27 cellular contexts compared by ENCODE assay signal in the genomic region with DNA sequence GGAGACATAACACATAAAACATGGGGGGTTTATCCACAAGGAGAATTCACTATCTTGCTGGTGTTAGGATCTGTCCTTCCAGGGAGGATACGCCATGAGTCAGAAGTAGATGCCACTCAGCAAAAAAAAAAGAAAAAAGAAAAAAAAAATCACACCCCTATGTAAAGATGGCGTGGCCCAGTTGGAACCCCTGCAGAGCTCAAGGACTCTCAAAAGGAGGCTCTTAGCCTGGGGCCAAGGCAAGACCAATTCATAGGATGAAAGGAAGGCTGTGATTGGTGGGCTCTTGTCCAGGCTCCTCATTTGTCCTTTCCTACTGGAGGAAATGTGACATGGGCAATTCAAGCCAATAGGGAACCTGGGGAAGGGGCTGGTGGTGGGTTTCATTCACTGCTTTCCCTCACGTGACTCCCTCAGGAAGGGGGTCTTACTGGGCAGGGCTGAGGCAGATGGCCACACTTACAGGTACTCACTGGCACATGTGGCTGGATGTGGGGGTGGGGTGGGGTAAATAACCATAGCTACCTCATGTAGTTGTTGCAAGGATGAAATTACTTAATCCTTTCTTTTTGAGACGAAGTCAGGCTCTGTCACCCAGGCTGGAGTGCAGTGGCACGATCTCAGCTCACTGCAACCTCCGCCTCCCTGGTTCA. TPM values are rescaled to one million over a fixed set of nuclear protein-coding genes. Genes with fewer than 3 reads are reported as not detected.
DNase-seq lines count a peak whose midpoint lies in the region; ATAC-seq and TF ChIP-seq lines count a peak whose summit lies in the region.
"Had no signal": no experiment of that assay in that cellular context is flagged by ENCODE, and none has a peak within 500 bp of the region (broad histone marks: within the 10 kb centered on the region; RNA-seq: fewer than 3 reads in every experiment).

No MANE protein-coding gene starts in this region.

- H3K27me3 Mint-ChIP-seq in neural crest cell (ENCODE audit: low read depth), result peaks cover 2% of the 10 kb centered on the region
- peaks cover 13% of the 10 kb centered on the region for H3K27me3 Mint-ChIP-seq in activated CD4-positive, alpha-beta T cell treated with anti-CD3 and anti-CD28 coated beads, Interleukin-2, amount 10 ng/mL, durations not matched to agents 24 days and 14 days
- H3K27me3 Mint-ChIP-seq: stimulated activated naive CD8-positive, alpha-beta T cell treated with anti-CD3 and anti-CD28 coated beads, Interleukin-15, Interleukin-2, amounts not matched to agents 100 ng/mL and 50 ng/mL, for 24 hours had no signal

- H3K4me3 Mint-ChIP-seq in neural crest cell, result no peak overlapping the region
- H3K4me3 Mint-ChIP-seq in activated CD4-positive, alpha-beta T cell treated with anti-CD3 and anti-CD28 coated beads, Interleukin-2, amount 10 ng/mL, durations not matched to agents 24 days and 14 days, result no peak overlapping the region
- H3K4me3 Mint-ChIP-seq: CD4-positive, alpha-beta memory T cell; immature natural killer cell; nephron; stimulated activated naive CD8-positive, alpha-beta T cell treated with anti-CD3 and anti-CD28 coated beads, Interleukin-15, Interleukin-2, amounts not matched to agents 100 ng/mL and 50 ng/mL, for 24 hours; T-helper 1 cell treated with Interleukin-12 subunit alpha and Interleukin-12 subunit beta and Interleukin-4 antibody, amounts not matched to agents 30 μg/mL and 1 μg/mL, for 36 hours had no signal

- TF ChIP-seq CTCF in neural crest cell (conservative IDR thresholded peaks at IDR 0.05), result no peak

- peaks cover 13% of the 10 kb centered on the region for H3K4me1 Mint-ChIP-seq in neural crest cell
- peaks cover 7% of the 10 kb centered on the region for H3K4me1 Mint-ChIP-seq in activated CD4-positive, alpha-beta T cell treated with anti-CD3 and anti-CD28 coated beads, Interleukin-2, amount 10 ng/mL, durations not matched to agents 24 days and 14 days

- H3K36me3 Mint-ChIP-seq in neural crest cell (ENCODE audit: low read depth), result no peaks in the 10 kb centered on the region
- no peaks in the 10 kb centered on the region for H3K36me3 Mint-ChIP-seq in activated CD4-positive, alpha-beta T cell treated with anti-CD3 and anti-CD28 coated beads, Interleukin-2, amount 10 ng/mL, durations not matched to agents 24 days and 14 days (ENCODE audit: low read depth)
- H3K36me3 Mint-ChIP-seq: CD4-positive, alpha-beta memory T cell; immature natural killer cell had no signal

- peak overlapping the region; percentile 21 for H3K27ac Mint-ChIP-seq in neural crest cell (ENCODE audit: unreplicated experiment)
- H3K27ac Mint-ChIP-seq in activated CD4-positive, alpha-beta T cell treated with anti-CD3 and anti-CD28 coated beads, Interleukin-2, amount 10 ng/mL, durations not matched to agents 24 days and 14 days, result no peak overlapping the region
- H3K27ac Mint-ChIP-seq: immature natural killer cell; stimulated activated naive CD8-positive, alpha-beta T cell treated with anti-CD3 and anti-CD28 coated beads, Interleukin-15, Interleukin-2, amounts not matched to agents 100 ng/mL and 50 ng/mL, for 24 hours; T-helper 1 cell treated with Interleukin-12 subunit alpha and Interleukin-12 subunit beta and Interleukin-4 antibody, amounts not matched to agents 30 μg/mL and 1 μg/mL, for 36 hours had no signal

- intact Hi-C loops in activated CD4-positive, alpha-beta T cell treated with anti-CD3 and anti-CD28 coated beads, Interleukin-2, amount 10 ng/mL, durations not matched to agents 24 days and 14 days (cut with micrococcal nuclease), result no loop called here

- DNase-seq in NCI-H1092 treated with DMSO at 0.1 percent for 48 hours (lab: John Stamatoyannopoulos, UW) (peak; percentile 7), NCI-H1092 (lab: John Stamatoyannopoulos, UW) (no peak), EH (ENCODE audit: low read depth) (peak; percentile 19), NCI-H524 (lab: John Stamatoyannopoulos, UW) (peak; percentile 55 to 75), neural crest cell (ENCODE audit: low read depth, low spot score) (no peak)
- DNase-seq in activated CD4-positive, alpha-beta T cell treated with anti-CD3 and anti-CD28 coated beads, Interleukin-2, amount 10 ng/mL, durations not matched to agents 24 days and 14 days, result no peak
- DNase-seq in activated naive CD4-positive, alpha-beta T cell (lab: John Stamatoyannopoulos, UW), result no peak
- DNase-seq: 8988T; activated CD4-positive, alpha-beta T cell treated with anti-CD3 and anti-CD28 coated beads for 1 hour; activated naive CD4-positive, alpha-beta T cell treated with Interleukin-2 at 50 U/mL for 16 hours; activated T-cell treated with anti-CD3 and anti-CD28 coated beads, Interleukin-2, amount 50 U/mL, for 48 hours; AML-193; amniotic stem cell; CD4-positive, alpha-beta memory T cell; DMS153; foreskin melanocyte; GM23248; immature natural killer cell; left ventricle myocardium inferior; MV-4-11; NCI-H187 treated with DMSO at 0.1 percent for 48 hours; sigmoid colon had no signal

- H3K9me3 Mint-ChIP-seq in neural crest cell, result peaks cover 2% of the 10 kb centered on the region
- H3K9me3 Mint-ChIP-seq in activated CD4-positive, alpha-beta T cell treated with anti-CD3 and anti-CD28 coated beads, Interleukin-2, amount 10 ng/mL, durations not matched to agents 24 days and 14 days, result no peaks in the 10 kb centered on the region
- H3K9me3 Mint-ChIP-seq: CD4-positive, alpha-beta memory T cell; immature natural killer cell; stimulated activated naive CD8-positive, alpha-beta T cell treated with anti-CD3 and anti-CD28 coated beads, Interleukin-15, Interleukin-2, amounts not matched to agents 100 ng/mL and 50 ng/mL, for 24 hours; T-helper 1 cell treated with Interleukin-12 subunit alpha and Interleukin-12 subunit beta and Interleukin-4 antibody, amounts not matched to agents 30 μg/mL and 1 μg/mL, for 36 hours had no signal

- no peak for ATAC-seq in GM18520 (IDR thresholded peaks at IDR 0.05; ENCODE audit: unreplicated experiment)

RNA-seq across cellular contexts. Expression of gene HAAO, which starts 38.7 kb away (rescaled TPM):
- 3.5 and 4.9 TPM in 2 replicates for total RNA-seq in neural crest cell
- 0.26 and 0.73 TPM in 2 replicates for total RNA-seq in activated CD4-positive, alpha-beta T cell treated with anti-CD3 and anti-CD28 coated beads, Interleukin-2, amount 10 ng/mL, durations not matched to agents 24 days and 14 days
- total RNA-seq: GM23248, NCI-H460 had no signal

Comparison
In these comparisons a context has a peak if more than half of its experiments do, and no peak if none do; other contexts are left out.
1. DNase-seq: peak in NCI-H1092 treated with DMSO at 0.1 percent for 48 hours (single experiment), EH (single experiment) and NCI-H524 (2 of 2); none in NCI-H1092 (single experiment), neural crest cell (single experiment), activated CD4-positive, alpha-beta T cell treated with anti-CD3 and anti-CD28 coated beads, Interleukin-2, amount 10 ng/mL, durations not matched to agents 24 days and 14 days (single experiment) and activated naive CD4-positive, alpha-beta T cell (0 of 4).